In genomic region chr10:124717911-124718734, GRCh38 we compare ENCODE assay signal across 1 cellular context.
TF ChIP-seq lines count a peak whose summit lies in the region.

No MANE protein-coding gene starts in this region.

TF ChIP-seq in K562, 482 proteins besides CTCF, POLR2A, EP300 and RAD21 (continued from another document and continues in another):
- TF ChIP-seq PTBP1 (IDR thresholded peaks at IDR 0.05; ENCODE audit: low read depth, low read length) (no peak), TGIF2 (CRISPR knock-in tag; IDR thresholded peaks at IDR 0.05) (no peak), ZNF507 (tag; conservative IDR thresholded peaks at IDR 0.05) (no peak), ZNF311 (CRISPR knock-in tag; IDR thresholded peaks at IDR 0.05) (peak; percentile 77), ZBTB9 (CRISPR knock-in tag; IDR thresholded peaks at IDR 0.05) (peak; percentile 63; the same call in 1 of the 2 replicates), SMARCB1 (IDR thresholded peaks at IDR 0.05; ENCODE audit: insufficient read length, low read depth) (no peak), RBM14 (IDR thresholded peaks at IDR 0.05; ENCODE audit: borderline replicate concordance, insufficient read depth, low read depth, low read length) (no peak), JUND (IDR thresholded peaks at IDR 0.05; ENCODE audit: borderline replicate concordance, low read depth, low read length) (no peak; the same call in none of the 2 replicates), JUND (tag; IDR thresholded peaks at IDR 0.05; ENCODE audit: borderline replicate concordance, low read depth, low read length) (peak; percentile 74; the same call in 2 of the 3 replicates), ZNF184 (CRISPR knock-in tag; IDR thresholded peaks at IDR 0.05) (no peak), TCF15 (CRISPR knock-in tag; IDR thresholded peaks at IDR 0.05) (peak; percentile 49; the same call in 1 of the 2 replicates), SOX6 (IDR thresholded peaks at IDR 0.05) (peak; percentile 93), XRCC3 (IDR thresholded peaks at IDR 0.05) (no peak), FOS (IDR thresholded peaks at IDR 0.05; ENCODE audit: extremely low read depth, insufficient read length) (no peak), HNRNPH1 (optimal IDR thresholded peaks at IDR 0.05; ENCODE audit: low read depth, low read length) (no peak), MYNN (IDR thresholded peaks at IDR 0.05) (peak; percentile 84), MYNN (CRISPR knock-in tag; IDR thresholded peaks at IDR 0.05) (no peak), BACH1 (tag; IDR thresholded peaks at IDR 0.05) (peak; percentile 64), SUPT5H (IDR thresholded peaks at IDR 0.05) (no peak), ZNF449 (CRISPR knock-in tag; IDR thresholded peaks at IDR 0.05) (peak; percentile 67; the same call in 1 of the 2 replicates), ZNF174 (CRISPR knock-in tag; IDR thresholded peaks at IDR 0.05) (no peak), SREBF2 (CRISPR knock-in tag; IDR thresholded peaks at IDR 0.05) (no peak), ZNF347 (CRISPR knock-in tag; IDR thresholded peaks at IDR 0.05; ENCODE audit: low read depth) (no peak), MAX (CRISPR knock-in tag; IDR thresholded peaks at IDR 0.05) (peak; percentile 44; the same call in 1 of the 2 replicates), ZNF133 (CRISPR knock-in tag; IDR thresholded peaks at IDR 0.05) (no peak), ZNF143 (CRISPR knock-in tag; IDR thresholded peaks at IDR 0.05) (no peak), ZC3H4 (CRISPR knock-in tag; IDR thresholded peaks at IDR 0.05; ENCODE audit: borderline replicate concordance) (no peak), HDAC2 (IDR thresholded peaks at IDR 0.05) (peak; percentile 63; the same call in 1 of the 2 replicates), ZKSCAN3 (CRISPR knock-in tag; IDR thresholded peaks at IDR 0.05) (no peak), FOXK1 (CRISPR knock-in tag; IDR thresholded peaks at IDR 0.05; ENCODE audit: borderline replicate concordance) (no peak), LEF1 (IDR thresholded peaks at IDR 0.05) (peak; percentile 79), CCNT2 (IDR thresholded peaks at IDR 0.05; ENCODE audit: borderline replicate concordance, extremely low read depth, insufficient read length, low read depth, low read length) (peak; percentile 74), SMARCA4 (IDR thresholded peaks at IDR 0.05) (peak; percentile 88), MYC (IDR thresholded peaks at IDR 0.05; ENCODE audit: low read depth, low read length) (peak; percentile 60), MYC (CRISPR knock-in tag; IDR thresholded peaks at IDR 0.05; ENCODE audit: borderline replicate concordance, low read depth) (no peak), ATF1 (CRISPR knock-in tag; IDR thresholded peaks at IDR 0.05) (no peak), ATF1 (tag; IDR thresholded peaks at IDR 0.05) (peak; percentile 63), KAT2B (IDR thresholded peaks at IDR 0.05; ENCODE audit: low read depth, low read length) (no peak), MECOM (CRISPR knock-in tag; IDR thresholded peaks at IDR 0.05) (peak; percentile 80; the same call in 1 of the 2 replicates), AFF4 (CRISPR knock-in tag; IDR thresholded peaks at IDR 0.05) (no peak), MAFG (tag; conservative IDR thresholded peaks at IDR 0.05) (no peak), ATF7 (IDR thresholded peaks at IDR 0.05) (peak; percentile 78), HSF4 (CRISPR knock-in tag; IDR thresholded peaks at IDR 0.05; ENCODE audit: borderline replicate concordance) (peak; percentile 11; the same call in 1 of the 2 replicates), ESRRB (CRISPR knock-in tag; IDR thresholded peaks at IDR 0.05; ENCODE audit: borderline replicate concordance) (no peak), ATF4 (CRISPR knock-in tag; IDR thresholded peaks at IDR 0.05) (peak; percentile 90), ZBTB2 (IDR thresholded peaks at IDR 0.05) (peak; percentile 39; the same call in 1 of the 2 replicates), TCFL5 (CRISPR knock-in tag; conservative IDR thresholded peaks at IDR 0.05) (no peak; the same call in 1 of the 2 replicates), TBL1XR1 (IDR thresholded peaks at IDR 0.05; ENCODE audit: low read length in 2 of 2) (peak in 1 of 2 experiments; percentile 84; a peak in 3 of 4 replicates), PURB (CRISPR knock-in tag; IDR thresholded peaks at IDR 0.05; ENCODE audit: low read depth) (no peak), ZNF639 (CRISPR knock-in tag; conservative IDR thresholded peaks at IDR 0.05 in 1 of 2, IDR thresholded peaks at IDR 0.05 in 1 of 2) (0 out of 4 replicates have a peak, but pooled peaks of 1 of the 2 experiments have one; percentile 26), MAFK (IDR thresholded peaks at IDR 0.05; ENCODE audit: low read length) (no peak), NFE2L1 (tag; IDR thresholded peaks at IDR 0.05; ENCODE audit: borderline replicate concordance, low read depth) (no peak), CBX8 (IDR thresholded peaks at IDR 0.05; ENCODE audit: borderline replicate concordance, extremely low read depth, low read depth, low read length, poor library complexity, severe bottlenecking) (no peak), ELK1 (CRISPR knock-in tag; IDR thresholded peaks at IDR 0.05) (no peak), DNMT1 (IDR thresholded peaks at IDR 0.05) (no peak), ZNF253 (CRISPR knock-in tag; conservative IDR thresholded peaks at IDR 0.05) (no peak), EP400 (IDR thresholded peaks at IDR 0.05) (peak; percentile 69), KLF1 (tag; IDR thresholded peaks at IDR 0.05) (0 out of 2 replicates have a peak, but pooled peaks have one; percentile 34), TSC22D4 (tag; IDR thresholded peaks at IDR 0.05) (no peak), ZNF668 (CRISPR knock-in tag; IDR thresholded peaks at IDR 0.05) (peak; percentile 52; the same call in 1 of the 2 replicates), ZNF436 (CRISPR knock-in tag; IDR thresholded peaks at IDR 0.05) (no peak), PCBP2 (IDR thresholded peaks at IDR 0.05; ENCODE audit: low read depth, low read length, poor library complexity, severe bottlenecking) (no peak), TFAP4 (CRISPR knock-in tag; IDR thresholded peaks at IDR 0.05; ENCODE audit: borderline replicate concordance) (peak; percentile 96), MED1 (CRISPR knock-in tag; IDR thresholded peaks at IDR 0.05; ENCODE audit: borderline replicate concordance) (no peak)
